25 cellular contexts compared by ENCODE assay signal in the genomic region with DNA sequence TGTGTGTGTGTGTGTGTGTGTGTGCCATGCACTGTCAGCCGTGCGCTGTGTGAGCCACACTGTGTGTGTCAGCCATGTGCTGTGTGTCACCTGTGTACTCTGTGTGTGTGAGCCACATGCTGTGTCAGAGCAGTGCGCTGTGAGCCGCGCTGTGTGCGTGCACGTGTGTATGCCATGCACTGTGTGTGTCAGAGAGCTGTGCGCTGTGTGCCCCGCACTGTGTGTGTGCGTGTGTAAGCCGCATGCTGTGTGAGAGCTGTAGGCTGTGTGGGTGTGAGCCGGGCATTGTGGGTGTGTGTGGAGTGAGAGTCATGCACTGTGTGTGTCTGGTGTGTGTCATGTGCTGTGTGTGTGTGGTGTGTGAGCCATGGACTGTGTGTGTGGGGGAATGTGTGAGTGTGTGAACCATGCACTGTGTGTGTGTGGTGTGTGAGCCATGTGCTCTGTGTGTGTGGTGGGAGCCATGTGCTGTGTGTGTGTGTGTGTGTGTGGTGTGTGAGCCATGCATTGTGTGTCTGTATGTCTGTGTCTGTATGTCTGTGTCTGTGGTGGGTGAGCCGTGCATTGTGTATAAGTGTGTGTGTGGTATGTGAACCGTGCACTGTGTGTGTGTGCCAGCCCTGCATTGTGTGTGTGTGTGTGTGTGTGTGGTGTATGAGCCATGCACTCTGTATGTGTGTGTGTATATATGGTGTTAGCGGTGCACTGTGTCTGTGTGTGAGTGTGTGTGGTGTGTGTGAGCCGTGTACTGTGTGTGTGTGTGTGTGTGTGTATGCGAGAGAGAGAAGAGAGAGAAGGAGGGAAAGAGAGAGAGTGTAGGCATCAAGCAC.
DNase-seq lines count a peak whose midpoint lies in the region; ATAC-seq and TF ChIP-seq lines count a peak whose summit lies in the region.
"Had no signal": no experiment of that assay in that cellular context is flagged by ENCODE, and none has a peak within 500 bp of the region (broad histone marks: within the 10 kb centered on the region; RNA-seq: fewer than 3 reads in every experiment).

No MANE protein-coding gene starts in this region.

- in situ Hi-C loops in G401 (cut with HindIII; ENCODE audit: low sequenced_read_pairs) = no loop called here

- H3K4me1 Mint-ChIP-seq in GM23338 = peaks cover 18% of the 10 kb centered on the region

- no peaks in the 10 kb centered on the region for H3K36me3 ChIP-seq in GM23338 (ENCODE audit: insufficient read depth)
- no peaks in the 10 kb centered on the region for H3K36me3 ChIP-seq in WERI-Rb-1
- H3K36me3 ChIP-seq in mesenchymal stem cell (ENCODE audit: control insufficient read depth in 1 of 2, insufficient read depth in 2 of 2, low read depth in 1 of 2, low read length in 2 of 2) = no peaks in the 10 kb centered on the region
- no peaks in the 10 kb centered on the region for H3K36me3 ChIP-seq in trophoblast cell (ENCODE audit: control insufficient read depth in 1 of 2, insufficient read depth in 2 of 2, low read length in 2 of 2)
- H3K36me3 ChIP-seq: breast epithelium, left ventricle myocardium inferior had no signal

- H2BK15ac ChIP-seq in mesenchymal stem cell (ENCODE audit: low read depth, poor library complexity, severe bottlenecking) = no peak overlapping the region

- no peak for ATAC-seq in GM23338
- no peak for ATAC-seq in HG02623 (IDR thresholded peaks at IDR 0.05; ENCODE audit: unreplicated experiment)
- ATAC-seq: activated CD4-positive, alpha-beta T cell treated with anti-CD3 and anti-CD28 coated beads for 36 hours had no signal

- H2AK5ac ChIP-seq in mesenchymal stem cell (ENCODE audit: low read length, severe bottlenecking) (no peak overlapping the region), trophoblast cell (ENCODE audit: low read length) (no peak overlapping the region)

- H3K18ac ChIP-seq in mesenchymal stem cell (ENCODE audit: low read depth in 1 of 2, low read length in 2 of 2) = no peak overlapping the region
- H3K18ac ChIP-seq in trophoblast cell (ENCODE audit: low read length) = no peak overlapping the region

- H3K23ac ChIP-seq in mesenchymal stem cell (ENCODE audit: low read length in 2 of 2) = no peak overlapping the region
- H3K23ac ChIP-seq in trophoblast cell (ENCODE audit: low read length) = no peak overlapping the region

- H3K27me3 ChIP-seq in GM23338 (ENCODE audit: insufficient read depth) (no peaks in the 10 kb centered on the region), WERI-Rb-1 (ENCODE audit: insufficient read depth, low read depth, severe bottlenecking) (no peaks in the 10 kb centered on the region), mesenchymal stem cell (ENCODE audit: control insufficient read depth in 1 of 2, insufficient read depth in 1 of 2, low read length in 2 of 2) (no peaks in the 10 kb centered on the region), trophoblast cell (ENCODE audit: insufficient read depth, low read length) (no peaks in the 10 kb centered on the region)
- H3K27me3 ChIP-seq: breast epithelium had no signal

- TF ChIP-seq CTCF in GM23338 (conservative IDR thresholded peaks at IDR 0.05; ENCODE audit: low read depth in 2 of 2) = no peak
- no peak for TF ChIP-seq CTCF in WERI-Rb-1 (IDR thresholded peaks at IDR 0.05; ENCODE audit: low read depth, low read length)

- H2BK120ac ChIP-seq in mesenchymal stem cell (ENCODE audit: low read depth, low read length) (no peak overlapping the region), trophoblast cell (ENCODE audit: insufficient read depth, low read length, poor library complexity) (no peak overlapping the region)

- DNase-seq in GM23338 (ENCODE audit: low spot score) (no peak), WERI-Rb-1 (no peak), mesenchymal stem cell (no peak), trophoblast cell (no peak), G401 (ENCODE audit: low spot score) (no peak), NCI-H2196 treated with DMSO at 0.1 percent for 48 hours (lab: John Stamatoyannopoulos, UW; ENCODE audit: unreplicated experiment) (no peak)
- DNase-seq: activated CD4-positive, alpha-beta T cell treated with anti-CD3 and anti-CD28 coated beads for 36 hours; activated naive CD4-positive, alpha-beta T cell treated with anti-CD3 and anti-CD28 coated beads, Interleukin-2, amount 50 U/mL, for 16 hours; activated T-cell treated with anti-CD3 and anti-CD28 coated beads for 4 hours; amygdala; CD4-positive, alpha-beta T cell; DND-41; effector CD4-positive, alpha-beta T cell; Karpas-422; left ventricle myocardium inferior; mesendoderm; NCI-H1417 treated with DMSO at 0.1 percent for 48 hours; NCI-H2029 treated with DMSO at 0.1 percent for 48 hours; NCI-H345; SHP77 treated with DMSO at 0.1 percent for 48 hours; stimulated activated CD4-positive, alpha-beta T cell treated with anti-CD3 and anti-CD28 coated beads, Interleukin-4, amount 100 ng/mL, for 24 hours had no signal

- H3K36me3 Mint-ChIP-seq in GM23338 (ENCODE audit: low read depth) = peaks cover 16% of the 10 kb centered on the region; the same call in 2 of the 3 replicates

- H3K4me1 ChIP-seq in GM23338 (ENCODE audit: insufficient read depth) (peaks cover 11% of the 10 kb centered on the region), mesenchymal stem cell (ENCODE audit: control insufficient read depth, insufficient read depth, low read depth, low read length) (no peaks in the 10 kb centered on the region), trophoblast cell (ENCODE audit: control insufficient read depth in 1 of 2, insufficient read depth in 2 of 2, low read length in 2 of 2) (no peaks in the 10 kb centered on the region)
- H3K4me1 ChIP-seq: breast epithelium, left ventricle myocardium inferior had no signal

- H3K9me2 ChIP-seq in GM23338 (ENCODE audit: insufficient read depth) = peaks cover 21% of the 10 kb centered on the region

- H4K20me1 ChIP-seq in GM23338 (replicated peaks; ENCODE audit: insufficient read depth) = no peaks in the 10 kb centered on the region

- no peak overlapping the region for H3K27ac ChIP-seq in GM23338 (ENCODE audit: low read depth)
- H3K27ac ChIP-seq in WERI-Rb-1 = peak overlapping the region; percentile 67
- no peak overlapping the region for H3K27ac ChIP-seq in mesenchymal stem cell (ENCODE audit: low read length, poor library complexity, severe bottlenecking)
- H3K27ac ChIP-seq in trophoblast cell (ENCODE audit: low read depth, low read length) = no peak overlapping the region
- H3K27ac ChIP-seq: breast epithelium, left ventricle myocardium inferior had no signal

- no peak overlapping the region for H3K14ac ChIP-seq in mesenchymal stem cell (ENCODE audit: low read length in 2 of 2)
- no peak overlapping the region for H3K14ac ChIP-seq in trophoblast cell (ENCODE audit: low read length)

- H3K4me3 ChIP-seq in GM23338 (no peak overlapping the region), WERI-Rb-1 (ENCODE audit: low read depth, low read length) (peak overlapping the region; percentile 40; the same call in 1 of the 2 replicates), mesenchymal stem cell (ENCODE audit: insufficient read depth in 1 of 2, low read depth in 1 of 2, low read length in 2 of 2) (no peak overlapping the region), trophoblast cell (ENCODE audit: low read depth, low read length) (peak overlapping the region; percentile 37)
- H3K4me3 ChIP-seq: breast epithelium, left ventricle myocardium inferior had no signal

- H3K9ac ChIP-seq in mesenchymal stem cell (ENCODE audit: low read length) = no peak overlapping the region
- no peak overlapping the region for H3K9ac ChIP-seq in trophoblast cell (ENCODE audit: low read length)

- H3F3A ChIP-seq in GM23338 (replicated peaks; ENCODE audit: low read depth) = no peaks in the 10 kb centered on the region

- H2BK5ac ChIP-seq in mesenchymal stem cell (ENCODE audit: low read depth, low read length, poor library complexity, severe bottlenecking) (no peak overlapping the region), trophoblast cell (ENCODE audit: low read depth, low read length, poor library complexity) (no peak overlapping the region)

- no peak overlapping the region for H4K8ac ChIP-seq in mesenchymal stem cell (ENCODE audit: low read length)
- H4K8ac ChIP-seq in trophoblast cell (ENCODE audit: low read depth, low read length) = no peak overlapping the region

- WGBS in mesenchymal stem cell = 92% methylated on average over 16 of the region's 17 CpGs
- WGBS in trophoblast cell (ENCODE audit: extremely low coverage, insufficient coverage, insufficient read length) = no CpG with 5 or more reads among the region's 17 CpGs

- H3K4me2 ChIP-seq in GM23338 (no peak overlapping the region), mesenchymal stem cell (ENCODE audit: low read length, poor library complexity, severe bottlenecking) (no peak overlapping the region), trophoblast cell (ENCODE audit: low read length) (no peak overlapping the region)

- no peaks in the 10 kb centered on the region for H3K9me3 ChIP-seq in WERI-Rb-1 (ENCODE audit: severe bottlenecking)
- no peaks in the 10 kb centered on the region for H3K9me3 ChIP-seq in mesenchymal stem cell (ENCODE audit: control insufficient read depth, low read length)
- H3K9me3 ChIP-seq in trophoblast cell (ENCODE audit: insufficient read depth, low read depth, low read length) = peaks cover 5% of the 10 kb centered on the region
- H3K9me3 ChIP-seq: breast epithelium, left ventricle myocardium inferior had no signal

- H2AFZ ChIP-seq in GM23338 = no peak overlapping the region
- no peak overlapping the region for H2AFZ ChIP-seq in mesenchymal stem cell (ENCODE audit: low read depth, low read length)
- no peak overlapping the region for H2AFZ ChIP-seq in trophoblast cell (ENCODE audit: insufficient read depth, low read length, poor library complexity)

- no peaks in the 10 kb centered on the region for H3K79me1 ChIP-seq in mesenchymal stem cell (replicated peaks; ENCODE audit: low read length, poor library complexity, severe bottlenecking)
- H3K79me1 ChIP-seq in trophoblast cell (ENCODE audit: low read length) = no peaks in the 10 kb centered on the region

- H3K4me3 Mint-ChIP-seq in GM23338 = no peak overlapping the region
- H3K4me3 Mint-ChIP-seq: activated CD4-positive, alpha-beta T cell treated with anti-CD3 and anti-CD28 coated beads for 36 hours; CD4-positive, alpha-beta T cell; T-helper 2 cell treated with Interferon-gamma antibody and Interleukin-4, amounts not matched to agents 5 μg/mL and 100 μg/mL, for 36 hours had no signal

- no peak overlapping the region for H4K12ac ChIP-seq in trophoblast cell (ENCODE audit: low read depth, low read length)

- peaks cover 11% of the 10 kb centered on the region for H3K27me3 Mint-ChIP-seq in GM23338 (ENCODE audit: insufficient read depth, low read depth, poor library complexity)
- H3K27me3 Mint-ChIP-seq: CD4-positive, alpha-beta T cell had no signal

- H4K91ac ChIP-seq in mesenchymal stem cell (ENCODE audit: low read length) (peak overlapping the region; percentile 15), trophoblast cell (ENCODE audit: low read depth, low read length) (no peak overlapping the region)

- H3K27ac Mint-ChIP-seq in GM23338 = 0 out of 2 replicates have a peak overlapping the region, but pooled peaks have one; percentile 1
- H3K27ac Mint-ChIP-seq: activated CD4-positive, alpha-beta T cell treated with anti-CD3 and anti-CD28 coated beads for 36 hours; activated T-helper 2 cell treated with anti-CD3 and anti-CD28 coated beads, Interferon-gamma antibody, Interleukin-2, Interleukin-4, amounts not matched to agents 10 μg/mL and 5 μg/mL and 100 μg/mL, durations not matched to agents 14 hours and 24 hours and 36 hours; CD4-positive, alpha-beta T cell; T-helper 2 cell treated with Interferon-gamma antibody and Interleukin-4, amounts not matched to agents 5 μg/mL and 100 μg/mL, for 36 hours had no signal

- H3K79me2 ChIP-seq in GM23338 (replicated peaks; ENCODE audit: insufficient read depth) (no peaks in the 10 kb centered on the region), trophoblast cell (ENCODE audit: control insufficient read depth, insufficient read depth, low read length, poor library complexity) (no peaks in the 10 kb centered on the region)

- no peaks in the 10 kb centered on the region; the same call in 2 of the 3 replicates for H3K9me3 Mint-ChIP-seq in GM23338
- H3K9me3 Mint-ChIP-seq: activated T-helper 2 cell treated with anti-CD3 and anti-CD28 coated beads, Interferon-gamma antibody, Interleukin-2, Interleukin-4, amounts not matched to agents 10 μg/mL and 5 μg/mL and 100 μg/mL, durations not matched to agents 14 hours and 24 hours and 36 hours; T-helper 2 cell treated with Interferon-gamma antibody and Interleukin-4, amounts not matched to agents 5 μg/mL and 100 μg/mL, for 36 hours had no signal

- H2BK12ac ChIP-seq in mesenchymal stem cell (ENCODE audit: low read length in 2 of 2) (no peak overlapping the region), trophoblast cell (ENCODE audit: low read length) (no peak overlapping the region)

- H3K4ac ChIP-seq in mesenchymal stem cell (ENCODE audit: low read depth in 1 of 2, low read length in 2 of 2) (no peak overlapping the region), trophoblast cell (ENCODE audit: low read depth, low read length) (no peak overlapping the region)

Comparison
In these comparisons a context has a peak if more than half of its experiments do, and no peak if none do; other contexts are left out.
1. H3K4me3 ChIP-seq: peak in WERI-Rb-1 (single experiment) and trophoblast cell (single experiment); none in GM23338 (single experiment) and mesenchymal stem cell (0 of 2).